Comparison of ENCODE assay signal across 31 cellular contexts in genomic region chr6:17039266-17039665, GRCh38.
"Had no signal": no experiment of that assay in that cellular context is flagged by ENCODE, and none has a peak within 500 bp of the region (broad histone marks: within the 10 kb centered on the region; RNA-seq: fewer than 3 reads in every experiment).

No MANE protein-coding gene starts in this region.

- H3K27ac ChIP-seq: coronary artery, gastrocnemius medialis, left lung, prostate gland, right atrium auricular region, suprapubic skin, thyroid gland, vagina had no signal

- H3K27me3 ChIP-seq: left lung, right atrium auricular region, suprapubic skin, thyroid gland, vagina had no signal

- H3K4me1 ChIP-seq: gastrocnemius medialis, prostate gland had no signal

- H3K4me3 Mint-ChIP-seq: naive thymus-derived CD8-positive, alpha-beta T cell; nephron progenitor cell; stimulated activated naive CD8-positive, alpha-beta T cell treated with anti-CD3 and anti-CD28 coated beads, Interleukin-15, amount 100 ng/mL, for 72 hours had no signal

- H3K4me1 Mint-ChIP-seq: naive thymus-derived CD8-positive, alpha-beta T cell; stimulated activated naive CD8-positive, alpha-beta T cell treated with anti-CD3 and anti-CD28 coated beads, Interleukin-15, amount 100 ng/mL, for 72 hours had no signal

- H3K36me3 Mint-ChIP-seq: naive thymus-derived CD8-positive, alpha-beta T cell had no signal

- H3K9me3 ChIP-seq: gastrocnemius medialis, left lung, prostate gland, right atrium auricular region, suprapubic skin, thyroid gland, vagina had no signal

- H3K27ac Mint-ChIP-seq: naive thymus-derived CD8-positive, alpha-beta T cell; nephron progenitor cell; stimulated activated naive CD8-positive, alpha-beta T cell treated with anti-CD3 and anti-CD28 coated beads, Interleukin-15, amount 100 ng/mL, for 72 hours had no signal

- H3K9me3 Mint-ChIP-seq: stimulated activated naive CD8-positive, alpha-beta T cell treated with anti-CD3 and anti-CD28 coated beads, Interleukin-15, amount 100 ng/mL, for 72 hours had no signal

- H3K4me2 ChIP-seq: smooth muscle cell had no signal

- H3K36me3 ChIP-seq: gastrocnemius medialis, left lung, prostate gland, right atrium auricular region, suprapubic skin, thyroid gland, vagina had no signal

- ATAC-seq: gastrocnemius medialis; left cardiac atrium; left lung; naive thymus-derived CD8-positive, alpha-beta T cell; sciatic nerve; stimulated activated naive CD8-positive, alpha-beta T cell treated with anti-CD3 and anti-CD28 coated beads, Interleukin-15, amount 100 ng/mL, for 72 hours had no signal

- FAIRE-seq: endothelial cell of umbilical vein, kidney had no signal

- DNase-seq: dermis blood vessel endothelial cell; effector memory CD4-positive, alpha-beta T cell; erythroblast; foreskin fibroblast; gastrocnemius medialis; head of caudate nucleus; kidney; left cardiac atrium; left lung; mammary epithelial cell; mesendoderm; midbrain; naive thymus-derived CD8-positive, alpha-beta T cell; nephron progenitor cell; nucleus accumbens; stimulated activated CD4-positive, alpha-beta T cell treated with anti-CD3 and anti-CD28 coated beads, Interleukin-12 subunit alpha, Interleukin-12 subunit beta, amount 100 ng/mL, for 4 hours; stimulated activated CD4-positive, alpha-beta T cell treated with anti-CD3 and anti-CD28 coated beads, Interleukin-1b, Interleukin-23, amount 100 ng/mL, for 48 hours; stimulated activated CD4-positive, alpha-beta T cell treated with anti-CD3 and anti-CD28 coated beads, Interleukin-4, amount 100 ng/mL, for 1 hour; stimulated activated CD8-positive, alpha-beta memory T cell treated with anti-CD3 and anti-CD28 coated beads, Interleukin-4, amount 100 ng/mL, for 48 hours; stimulated activated naive CD4-positive, alpha-beta T cell; stimulated activated naive CD8-positive, alpha-beta T cell treated with anti-CD3 and anti-CD28 coated beads, Interleukin-15, amount 100 ng/mL, for 72 hours; thyroid gland; trophoblast cell had no signal

- H3K4me3 ChIP-seq: coronary artery, gastrocnemius medialis, left lung, prostate gland, right atrium auricular region, smooth muscle cell, suprapubic skin, thyroid gland, vagina had no signal
